ENCODE assay signal across 26 cellular contexts in genomic region chr4:26361287-26361686, GRCh38. TPM values are rescaled to one million over a fixed set of nuclear protein-coding genes. Genes with fewer than 3 reads are reported as not detected.
DNase-seq lines count a peak whose midpoint lies in the region; ATAC-seq and TF ChIP-seq lines count a peak whose summit lies in the region.
"Had no signal": no experiment of that assay in that cellular context is flagged by ENCODE, and none has a peak within 500 bp of the region (broad histone marks: within the 10 kb centered on the region; RNA-seq: fewer than 3 reads in every experiment).

No MANE protein-coding gene starts in this region.

- peak overlapping the region in 1 of 4 experiments; percentile 12 for H3K4me3 ChIP-seq in fibroblast of lung (replicated peaks in 1 of 4; ENCODE audit: control extremely low read depth in 1 of 4, insufficient read depth in 1 of 4, low read depth in 3 of 4, low read length in 4 of 4)
- H3K4me3 ChIP-seq: psoas muscle, SJCRH30, uterus had no signal

- no peaks in the 10 kb centered on the region for H4K20me1 ChIP-seq in fibroblast of lung (ENCODE audit: control insufficient read depth, extremely low read depth, insufficient read depth, low read length)

- peaks cover 13% of the 10 kb centered on the region for H3K36me3 Mint-ChIP-seq in T-helper 2 cell treated with Interferon-gamma antibody and Interleukin-4, amounts not matched to agents 5 μg/mL and 100 μg/mL, for 36 hours (ENCODE audit: low read depth)
- H3K36me3 Mint-ChIP-seq in progenitor cell of endocrine pancreas (ENCODE audit: insufficient read depth) = no peaks in the 10 kb centered on the region
- H3K36me3 Mint-ChIP-seq: natural killer cell treated with Interleukin-12 subunit alpha and Interleukin-12 subunit beta and Interleukin-15 and Interleukin-18, amount 100 ng/mL, for 72 hours had no signal

- H3K27me3 Mint-ChIP-seq in T-helper 2 cell treated with Interferon-gamma antibody and Interleukin-4, amounts not matched to agents 5 μg/mL and 100 μg/mL, for 36 hours (ENCODE audit: low read depth) = no peaks in the 10 kb centered on the region
- H3K27me3 Mint-ChIP-seq in progenitor cell of endocrine pancreas = no peaks in the 10 kb centered on the region
- H3K27me3 Mint-ChIP-seq: memory B cell; natural killer cell treated with Interleukin-12 subunit alpha and Interleukin-12 subunit beta and Interleukin-15 and Interleukin-18, amount 100 ng/mL, for 72 hours had no signal

- H3K4me2 ChIP-seq in fibroblast of lung (ENCODE audit: extremely low read depth, insufficient read depth, low read length) = peak overlapping the region; percentile 70

- no peaks in the 10 kb centered on the region for H3K9me3 ChIP-seq in fibroblast of lung (ENCODE audit: control insufficient read depth, insufficient read depth, low read depth, low read length)
- H3K9me3 ChIP-seq: BE2C, psoas muscle, SJCRH30, uterus had no signal

- in situ Hi-C loops in G401 (cut with HindIII; ENCODE audit: low sequenced_read_pairs) = no loop called here

- H3K4me1 ChIP-seq in fibroblast of lung (ENCODE audit: control insufficient read depth, extremely low read depth, insufficient read depth, low read length) = peaks cover 2% of the 10 kb centered on the region
- H3K4me1 ChIP-seq: SJCRH30 had no signal

- no peak overlapping the region for H2AFZ ChIP-seq in fibroblast of lung (ENCODE audit: low read length)

- TF ChIP-seq CTCF in fibroblast of lung (conservative IDR thresholded peaks at IDR 0.05 in 1 of 2, IDR thresholded peaks at IDR 0.05 in 1 of 2; ENCODE audit: low read depth in 1 of 2, low read length in 2 of 2) (no peak), progenitor cell of endocrine pancreas (IDR thresholded peaks at IDR 0.05; ENCODE audit: unreplicated experiment) (no peak)

- peak overlapping the region; percentile 74 for H3K27ac Mint-ChIP-seq in T-helper 2 cell treated with Interferon-gamma antibody and Interleukin-4, amounts not matched to agents 5 μg/mL and 100 μg/mL, for 36 hours
- peak overlapping the region; percentile 74 for H3K27ac Mint-ChIP-seq in progenitor cell of endocrine pancreas
- H3K27ac Mint-ChIP-seq: memory B cell; natural killer cell treated with Interleukin-12 subunit alpha and Interleukin-12 subunit beta and Interleukin-15 and Interleukin-18, amount 100 ng/mL, for 72 hours had no signal

- H3K36me3 ChIP-seq in fibroblast of lung (ENCODE audit: control insufficient read depth, insufficient read depth, low read length) = no peaks in the 10 kb centered on the region
- H3K36me3 ChIP-seq: BE2C, uterus had no signal

- H3K27ac ChIP-seq in fibroblast of lung (ENCODE audit: insufficient read depth, low read length) = peak overlapping the region; percentile 24
- H3K27ac ChIP-seq: psoas muscle, SJCRH30 had no signal

- H3K9me3 Mint-ChIP-seq in T-helper 2 cell treated with Interferon-gamma antibody and Interleukin-4, amounts not matched to agents 5 μg/mL and 100 μg/mL, for 36 hours = no peaks in the 10 kb centered on the region
- no peaks in the 10 kb centered on the region for H3K9me3 Mint-ChIP-seq in progenitor cell of endocrine pancreas (ENCODE audit: low read depth)
- H3K9me3 Mint-ChIP-seq: memory B cell; natural killer cell treated with Interleukin-12 subunit alpha and Interleukin-12 subunit beta and Interleukin-15 and Interleukin-18, amount 100 ng/mL, for 72 hours had no signal

- no peak for DNase-seq in T-helper 2 cell treated with Interferon-gamma antibody and Interleukin-4, amounts not matched to agents 5 μg/mL and 100 μg/mL, for 36 hours (ENCODE audit: low spot score)
- no peak for DNase-seq in T-helper 2 cell
- no peak for DNase-seq in fibroblast of lung (ENCODE audit: low read depth in 2 of 2)
- DNase-seq in progenitor cell of endocrine pancreas (ENCODE audit: low spot score, unreplicated experiment) = no peak
- no peak for DNase-seq in G401 (ENCODE audit: low spot score)
- DNase-seq in kidney glomerular epithelial cell (lab: John Stamatoyannopoulos, UW) = no peak
- DNase-seq: 8988T; activated CD4-positive, alpha-beta T cell treated with anti-CD3 and anti-CD28 coated beads for 1 hour; activated naive CD4-positive, alpha-beta T cell; aorta; BE2C; Calu3; hypothalamus; islet precursor cell; NCI-H1436 treated with DMSO at 0.1 percent for 48 hours; NCI-H2171; NCI-H526 treated with DMSO at 0.1 percent for 48 hours; psoas muscle; SJCRH30; stimulated activated CD4-positive, alpha-beta T cell treated with anti-CD3 and anti-CD28 coated beads, Interleukin-4, amount 100 ng/mL, for 4 hours; T1000; uterus had no signal

- H3K9ac ChIP-seq in fibroblast of lung (ENCODE audit: insufficient read depth, low read length) = no peak overlapping the region

- H3K4me1 Mint-ChIP-seq in T-helper 2 cell treated with Interferon-gamma antibody and Interleukin-4, amounts not matched to agents 5 μg/mL and 100 μg/mL, for 36 hours (ENCODE audit: low read depth) = peaks cover 45% of the 10 kb centered on the region
- H3K4me1 Mint-ChIP-seq in progenitor cell of endocrine pancreas (ENCODE audit: low read depth) = peaks cover 9% of the 10 kb centered on the region

- ATAC-seq in SK-N-SH treated with all-trans-retinoic acid at 6 μM for 48 hours = peak; percentile 38; the same call in 1 of the 3 replicates
- no peak for ATAC-seq in HG02970 (IDR thresholded peaks at IDR 0.05; ENCODE audit: low FRiP score, unreplicated experiment)
- ATAC-seq: natural killer cell treated with Interleukin-12 subunit alpha and Interleukin-12 subunit beta and Interleukin-15 and Interleukin-18, amount 100 ng/mL, for 72 hours had no signal

- peaks cover 97% of the 10 kb centered on the region for H3K79me2 ChIP-seq in fibroblast of lung (ENCODE audit: control insufficient read depth, insufficient read depth, low read length)

- peak overlapping the region; percentile 58 for H3K4me3 Mint-ChIP-seq in T-helper 2 cell treated with Interferon-gamma antibody and Interleukin-4, amounts not matched to agents 5 μg/mL and 100 μg/mL, for 36 hours
- H3K4me3 Mint-ChIP-seq in progenitor cell of endocrine pancreas (ENCODE audit: low read depth) = no peak overlapping the region
- H3K4me3 Mint-ChIP-seq: memory B cell; natural killer cell treated with Interleukin-12 subunit alpha and Interleukin-12 subunit beta and Interleukin-15 and Interleukin-18, amount 100 ng/mL, for 72 hours had no signal

- H3K27me3 ChIP-seq in fibroblast of lung (ENCODE audit: control insufficient read depth, insufficient read depth, low read length) = no peaks in the 10 kb centered on the region
- H3K27me3 ChIP-seq: BE2C, SJCRH30, uterus had no signal

TF ChIP-seq in SK-N-SH treated with all-trans-retinoic acid at 6 μM for 48 hours, 23 proteins besides CTCF, POLR2A, EP300 and RAD21:
- TF ChIP-seq SNAI2 (CRISPR knock-in tag; IDR thresholded peaks at IDR 0.05) = no peak
- no peak for TF ChIP-seq ZNF70 (CRISPR knock-in tag; IDR thresholded peaks at IDR 0.05)
- no peak for TF ChIP-seq GLIS3 (CRISPR knock-in tag; IDR thresholded peaks at IDR 0.05)
- no peak for TF ChIP-seq ZC3H10 (CRISPR knock-in tag; IDR thresholded peaks at IDR 0.05)
- TF ChIP-seq ARNTL (CRISPR knock-in tag; IDR thresholded peaks at IDR 0.05; ENCODE audit: borderline replicate concordance, low read depth) = no peak
- TF ChIP-seq CSDC2 (CRISPR knock-in tag; IDR thresholded peaks at IDR 0.05) = no peak
- no peak for TF ChIP-seq TCF4 (CRISPR knock-in tag; IDR thresholded peaks at IDR 0.05; ENCODE audit: borderline replicate concordance)
- TF ChIP-seq PPARA (CRISPR knock-in tag; IDR thresholded peaks at IDR 0.05; ENCODE audit: borderline replicate concordance) = no peak
- TF ChIP-seq TSHZ2 (CRISPR knock-in tag; IDR thresholded peaks at IDR 0.05) = no peak

RNA-seq across cellular contexts. Expression of gene RBPJ, which starts 40.5 kb away (rescaled TPM):
- 203 and 253 TPM in 2 replicates for total RNA-seq in fibroblast of lung
- polyA plus RNA-seq in fibroblast of lung = 144 and 327 TPM in 2 replicates
- polyA plus RNA-seq in fibroblast of lung (2012) = 67.0 and 144 TPM in 2 replicates
- polyA minus RNA-seq in fibroblast of lung (ENCODE audit: low replicate concordance) = 30.5 and 113 TPM in 2 replicates
- total RNA-seq in progenitor cell of endocrine pancreas = 162 and 173 TPM in 2 replicates
- total RNA-seq in G401 (2014; rRNA removed; shearing (Covaris generic)) = 207 and 336 TPM in 2 replicates
